In genomic region chr1:185363205-185363604, GRCh38 we compare ENCODE assay signal across 22 cellular contexts. TPM values are rescaled to one million over a fixed set of nuclear protein-coding genes. Genes with fewer than 3 reads are reported as not detected.
DNase-seq lines count a peak whose midpoint lies in the region; ATAC-seq, FAIRE-seq and TF ChIP-seq lines count a peak whose summit lies in the region.
"Had no signal": no experiment of that assay in that cellular context is flagged by ENCODE, and none has a peak within 500 bp of the region (broad histone marks: within the 10 kb centered on the region; RNA-seq: fewer than 3 reads in every experiment).

No MANE protein-coding gene starts in this region.

- no peak for ATAC-seq in foreskin keratinocyte
- ATAC-seq: GM23338, K562, Panc1 had no signal

- no peak overlapping the region for H3K27ac ChIP-seq in astrocyte (ENCODE audit: low read depth, low read length)
- H3K27ac ChIP-seq in foreskin keratinocyte, result no peak overlapping the region
- H3K27ac ChIP-seq: BLaER1, RWPE1 had no signal

- peaks cover 2% of the 10 kb centered on the region for H3K36me3 Mint-ChIP-seq in astrocyte (ENCODE audit: low read depth, unreplicated experiment)
- peaks cover 5% of the 10 kb centered on the region for H3K36me3 Mint-ChIP-seq in Calu3 (ENCODE audit: insufficient read depth, unreplicated experiment)
- H3K36me3 Mint-ChIP-seq: CD4-positive, CD25-positive, alpha-beta regulatory T cell had no signal

- CTCF ChIA-PET in Calu3 (lab: Charles Lee), result no interaction called here

- TF ChIP-seq CTCF in astrocyte (IDR thresholded peaks at IDR 0.05; ENCODE audit: insufficient read depth, low read depth, low read length) (no peak), Calu3 (IDR thresholded peaks at IDR 0.05; ENCODE audit: unreplicated experiment) (no peak), foreskin keratinocyte (conservative IDR thresholded peaks at IDR 0.05) (no peak)

- H3K36me3 ChIP-seq in astrocyte (ENCODE audit: insufficient read depth, low read length), result no peaks in the 10 kb centered on the region
- H3K36me3 ChIP-seq: BLaER1, HAP-1 had no signal

- H3K4me1 ChIP-seq in astrocyte (ENCODE audit: insufficient read depth, low read length) (no peaks in the 10 kb centered on the region), foreskin keratinocyte (peaks cover 20% of the 10 kb centered on the region)

- H3K4me2 ChIP-seq in astrocyte (ENCODE audit: low read length), result no peak overlapping the region
- H3K4me2 ChIP-seq: BLaER1, GM23338 had no signal

- no TSS peak for BruUV-seq in Calu3 (replicated peaks; lab: Mats Ljungman, UMichigan)

- peak overlapping the region; percentile 12 for H3K27ac Mint-ChIP-seq in astrocyte (ENCODE audit: unreplicated experiment)
- H3K27ac Mint-ChIP-seq in Calu3 (ENCODE audit: unreplicated experiment), result no peak overlapping the region
- H3K27ac Mint-ChIP-seq: CD4-positive, CD25-positive, alpha-beta regulatory T cell; GM23338 had no signal

- no peaks in the 10 kb centered on the region for H3K79me2 ChIP-seq in astrocyte (ENCODE audit: insufficient read depth, low read length)

- H3K4me1 Mint-ChIP-seq in astrocyte (ENCODE audit: low read depth, unreplicated experiment) (peaks cover 17% of the 10 kb centered on the region), Calu3 (ENCODE audit: low read depth, unreplicated experiment) (peaks cover 25% of the 10 kb centered on the region)

- no peaks in the 10 kb centered on the region for H3K9me3 ChIP-seq in astrocyte (ENCODE audit: insufficient read depth, low read depth, low read length)
- H3K9me3 ChIP-seq: HAP-1 had no signal

- FAIRE-seq in GM18507 (lab: Jason Lieb, UNC) (peak; percentile 35), astrocyte (lab: Jason Lieb, UNC) (no peak)
- FAIRE-seq: A204.1, G401.6, HTR-8/SVneo, K562 had no signal

- no peaks in the 10 kb centered on the region for H4K20me1 ChIP-seq in astrocyte (ENCODE audit: insufficient read depth, low read length)
- H4K20me1 ChIP-seq: BLaER1 had no signal

- intact Hi-C loops in Calu3 (cut with micrococcal nuclease; ENCODE audit: unreplicated experiment), result no loop called here

- H3K4me3 ChIP-seq in astrocyte (ENCODE audit: insufficient read depth, low read depth, low read length), result no peak overlapping the region
- H3K4me3 ChIP-seq: BLaER1, GM23338, HAP-1, K562 had no signal

- DNase-seq in EH (ENCODE audit: low read depth) (peak; percentile 6), GM18507 (ENCODE audit: extremely low spot score, insufficient read length, low read depth) (no peak), astrocyte (ENCODE audit: low read depth) (no peak), iris pigment epithelial cell (ENCODE audit: low read depth) (peak; percentile 44), Calu3 (no peak), EL (no peak), foreskin keratinocyte (no peak)
- DNase-seq: CD4-positive, CD25-positive, alpha-beta regulatory T cell; NCI-H1105 treated with DMSO at 0.1 percent for 48 hours; NCI-H146; NCI-H2029 treated with DMSO at 0.1 percent for 48 hours; NCI-H82; SHP77 had no signal

- H2AFZ ChIP-seq in astrocyte (ENCODE audit: low read depth, low read length), result no peak overlapping the region
- H2AFZ ChIP-seq: GM23338 had no signal

- H3K9ac ChIP-seq in astrocyte (ENCODE audit: low read length), result no peak overlapping the region
- H3K9ac ChIP-seq: BLaER1 had no signal

- H3K27me3 ChIP-seq in astrocyte (ENCODE audit: insufficient read depth, low read length) (no peaks in the 10 kb centered on the region), foreskin keratinocyte (no peaks in the 10 kb centered on the region)
- H3K27me3 ChIP-seq: BLaER1 had no signal

- peaks cover 10% of the 10 kb centered on the region for H3K9me3 Mint-ChIP-seq in astrocyte (ENCODE audit: unreplicated experiment)
- peaks cover 5% of the 10 kb centered on the region for H3K9me3 Mint-ChIP-seq in Calu3 (ENCODE audit: low read depth, unreplicated experiment)

- H3K4me3 Mint-ChIP-seq in astrocyte (ENCODE audit: unreplicated experiment), result no peak overlapping the region
- H3K4me3 Mint-ChIP-seq in Calu3 (ENCODE audit: low read depth, unreplicated experiment), result no peak overlapping the region
- H3K4me3 Mint-ChIP-seq: CD4-positive, CD25-positive, alpha-beta regulatory T cell; GM23338 had no signal

- H3K27me3 Mint-ChIP-seq in astrocyte (ENCODE audit: low read depth, unreplicated experiment) (no peaks in the 10 kb centered on the region), Calu3 (ENCODE audit: unreplicated experiment) (no peaks in the 10 kb centered on the region)
- H3K27me3 Mint-ChIP-seq: CD4-positive, CD25-positive, alpha-beta regulatory T cell had no signal

RNA-seq across cellular contexts. Expression of gene IVNS1ABP, which starts 46.2 kb away (rescaled TPM):
- total RNA-seq in astrocyte (94.0 and 107 TPM in 2 replicates), Calu3 (2022) (121 and 135 TPM in 2 replicates), foreskin keratinocyte (73.4 and 76.4 TPM in 2 replicates)
- polyA plus RNA-seq in foreskin keratinocyte, result 39.8 and 45.6 TPM in 2 replicates

Comparison
In these comparisons a context has a peak if more than half of its experiments do, and no peak if none do; other contexts are left out.
1. DNase-seq: peak in EH (single experiment) and iris pigment epithelial cell (single experiment); none in GM18507 (single experiment), astrocyte (single experiment), Calu3 (single experiment), EL (single experiment) and foreskin keratinocyte (0 of 2).